8 cellular contexts compared by ENCODE assay signal in genomic region chr17:1179112-1179634, GRCh38. TPM values are rescaled to one million over a fixed set of nuclear protein-coding genes. Genes with fewer than 3 reads are reported as not detected.
DNase-seq lines count a peak whose midpoint lies in the region; ATAC-seq and TF ChIP-seq lines count a peak whose summit lies in the region.

No MANE protein-coding gene starts in this region.

- no peak overlapping the region for H3K27ac Mint-ChIP-seq in T-helper 1 cell treated with Interleukin-12 subunit alpha and Interleukin-12 subunit beta and Interleukin-4 antibody, amounts not matched to agents 30 μg/mL and 1 μg/mL, for 36 hours
- no peak overlapping the region for H3K27ac Mint-ChIP-seq in progenitor cell of endocrine pancreas

- H3K9me3 Mint-ChIP-seq in T-helper 1 cell treated with Interleukin-12 subunit alpha and Interleukin-12 subunit beta and Interleukin-4 antibody, amounts not matched to agents 30 μg/mL and 1 μg/mL, for 36 hours = no peaks in the 10 kb centered on the region
- no peaks in the 10 kb centered on the region for H3K9me3 Mint-ChIP-seq in progenitor cell of endocrine pancreas (ENCODE audit: low read depth)

- H3K4me3 ChIP-seq in fibroblast of mammary gland (ENCODE audit: control insufficient read depth, low read depth, low read length) = peak overlapping the region; percentile 62

- ATAC-seq in HG03469 (IDR thresholded peaks at IDR 0.05; ENCODE audit: unreplicated experiment) = no peak

- H3K36me3 Mint-ChIP-seq in T-helper 1 cell treated with Interleukin-12 subunit alpha and Interleukin-12 subunit beta and Interleukin-4 antibody, amounts not matched to agents 30 μg/mL and 1 μg/mL, for 36 hours (ENCODE audit: low read depth) = no peaks in the 10 kb centered on the region
- peaks cover 2% of the 10 kb centered on the region for H3K36me3 Mint-ChIP-seq in progenitor cell of endocrine pancreas (ENCODE audit: insufficient read depth)

- no peaks in the 10 kb centered on the region for H3K36me3 ChIP-seq in ES-I3 (ENCODE audit: insufficient read depth, low read length)

- TF ChIP-seq CTCF in fibroblast of mammary gland (conservative IDR thresholded peaks at IDR 0.05; ENCODE audit: control insufficient read depth, insufficient read depth, low read depth, low read length) (no peak), progenitor cell of endocrine pancreas (IDR thresholded peaks at IDR 0.05; ENCODE audit: unreplicated experiment) (no peak)

- H3K4me1 Mint-ChIP-seq in T-helper 1 cell treated with Interleukin-12 subunit alpha and Interleukin-12 subunit beta and Interleukin-4 antibody, amounts not matched to agents 30 μg/mL and 1 μg/mL, for 36 hours (ENCODE audit: low read depth) = peaks cover 2% of the 10 kb centered on the region
- H3K4me1 Mint-ChIP-seq in progenitor cell of endocrine pancreas (ENCODE audit: low read depth) = peaks cover 2% of the 10 kb centered on the region

- H3K9ac ChIP-seq in ES-I3 (ENCODE audit: low read depth, low read length) = peak overlapping the region; percentile 56; the same call in 1 of the 2 replicates

- no peaks in the 10 kb centered on the region for H3K9me3 ChIP-seq in ES-I3 (ENCODE audit: control insufficient read depth, insufficient read depth, low read length)

- H3K27me3 Mint-ChIP-seq in T-helper 1 cell treated with Interleukin-12 subunit alpha and Interleukin-12 subunit beta and Interleukin-4 antibody, amounts not matched to agents 30 μg/mL and 1 μg/mL, for 36 hours (ENCODE audit: low read depth) = peaks cover 27% of the 10 kb centered on the region
- peaks cover 42% of the 10 kb centered on the region for H3K27me3 Mint-ChIP-seq in progenitor cell of endocrine pancreas

- H3K4me1 ChIP-seq in ES-I3 (ENCODE audit: insufficient read depth, low read length) = peaks cover 18% of the 10 kb centered on the region

- H3K4me3 Mint-ChIP-seq in T-helper 1 cell treated with Interleukin-12 subunit alpha and Interleukin-12 subunit beta and Interleukin-4 antibody, amounts not matched to agents 30 μg/mL and 1 μg/mL, for 36 hours = peak overlapping the region; percentile 50
- H3K4me3 Mint-ChIP-seq in progenitor cell of endocrine pancreas (ENCODE audit: low read depth) = peak overlapping the region; percentile 79

- DNase-seq in fibroblast of mammary gland (ENCODE audit: low read depth) (no peak), progenitor cell of endocrine pancreas (ENCODE audit: low spot score, unreplicated experiment) (no peak), NCI-H2227 treated with DMSO at 0.1 percent for 48 hours (lab: John Stamatoyannopoulos, UW) (no peak), NCI-H2196 (lab: John Stamatoyannopoulos, UW; ENCODE audit: unreplicated experiment) (no peak)
- DNase-seq in effector CD8-positive, alpha-beta T cell (lab: John Stamatoyannopoulos, UW) = no peak

RNA-seq across cellular contexts. Expression of gene ABR, which starts 0.6 kb away (rescaled TPM):
- 61.0 and 64.6 TPM in 2 replicates for total RNA-seq in progenitor cell of endocrine pancreas
